15 cellular contexts compared by ENCODE assay signal in genomic region chr3:189490337-189490736, GRCh38.
"Had no signal": no experiment of that assay in that cellular context is flagged by ENCODE, and none has a peak within 500 bp of the region (broad histone marks: within the 10 kb centered on the region; RNA-seq: fewer than 3 reads in every experiment).

No MANE protein-coding gene starts in this region.

- H3K4me3 ChIP-seq: right atrium auricular region, upper lobe of left lung had no signal

- H3K27me3 ChIP-seq: right atrium auricular region, upper lobe of left lung had no signal

- H3K4me1 ChIP-seq: right atrium auricular region, upper lobe of left lung had no signal

- FAIRE-seq: endothelial cell of umbilical vein, kidney, TTC549 had no signal

- ATAC-seq: WTC11 had no signal

- DNase-seq: activated CD4-positive, alpha-beta T cell treated with anti-CD3 and anti-CD28 coated beads for 4 hours; activated naive CD8-positive, alpha-beta T cell treated with anti-CD3 and anti-CD28 coated beads for 36 hours; amygdala; cortex of kidney; effector CD4-positive, alpha-beta T cell; hippocampal formation; kidney; nephron progenitor cell; occipital lobe; T-helper 2 cell; upper lobe of left lung had no signal

- H3K36me3 ChIP-seq: right atrium auricular region, upper lobe of left lung had no signal

- H3K27ac ChIP-seq: right atrium auricular region, upper lobe of left lung had no signal

- H3K9me3 ChIP-seq: right atrium auricular region, upper lobe of left lung had no signal
